8 cellular contexts compared by ENCODE assay signal in genomic region chr11:48063424-48063978, GRCh38.
DNase-seq lines count a peak whose midpoint lies in the region; ATAC-seq and TF ChIP-seq lines count a peak whose summit lies in the region.

No MANE protein-coding gene starts in this region.

- no peaks in the 10 kb centered on the region; the same call in 1 of the 2 replicates for H3K79me2 ChIP-seq in HCT116 (ENCODE audit: insufficient read depth, low read length)

- intact Hi-C loops in HCT116 (cut with micrococcal nuclease) = no loop called here
- intact Hi-C loops in stomach (cut with DNase I; ENCODE audit: low total_unique reads) = no loop called here

- no peaks in the 10 kb centered on the region for H3K36me3 ChIP-seq in HCT116 (ENCODE audit: control insufficient read depth in 1 of 2, insufficient read depth in 2 of 2, low read length in 2 of 2)
- H3K36me3 ChIP-seq in stomach = no peaks in the 10 kb centered on the region

- no TSS peak for BruUV-seq in HCT116 (replicated peaks; lab: Mats Ljungman, UMichigan)

- TF ChIP-seq EP300 in stomach (IDR thresholded peaks at IDR 0.05) = no peak

- H3K9me3 ChIP-seq in HCT116 (ENCODE audit: control insufficient read depth in 1 of 2, insufficient read depth in 1 of 2, low read depth in 1 of 2, low read length in 2 of 2) (no peaks in the 10 kb centered on the region), stomach (no peaks in the 10 kb centered on the region)

- ATAC-seq in HCT116 (peak; percentile 71), GM19023 (IDR thresholded peaks at IDR 0.05; ENCODE audit: unreplicated experiment) (no peak)

- CTCF ChIA-PET in HCT116 (lab: Charles Lee) = no interaction called here

- DNase-seq in HCT116 (ENCODE audit: low read depth, low spot score) (peak; percentile 13), amniotic stem cell (lab: John Stamatoyannopoulos, UW) (peak; percentile 89), kidney glomerular epithelial cell (lab: John Stamatoyannopoulos, UW) (peak; percentile 88), stomach (no peak), DMS79 treated with DMSO at 0.1 percent for 48 hours (lab: John Stamatoyannopoulos, UW) (no peak), cortex of kidney (lab: John Stamatoyannopoulos, UW) (no peak), HPDE6-E6E7 (ENCODE audit: extremely low spot score) (no peak)

- H3K4me3 ChIP-seq in HCT116 (replicated peaks in 1 of 2; ENCODE audit: low read depth in 1 of 2, low read length in 2 of 2) = peak overlapping the region in 1 of 2 experiments; percentile 29; a peak in 2 of 4 replicates
- H3K4me3 ChIP-seq in stomach = no peak overlapping the region

- 7 to 29% (median 21%) methylated on average over 2 of the region's 2 CpGs for WGBS in stomach, 5 donors

- H3K9ac ChIP-seq in HCT116 (ENCODE audit: low read length) = peak overlapping the region; percentile 44

- RAD21 ChIA-PET in HCT116 (lab: Charles Lee; ENCODE audit: low non-redundant PET in 1 of 2, low total read pairs in 2 of 2, uncharacterized antibody in 2 of 2, unreplicated experiment in 2 of 2) = no interaction called here

- H2AFZ ChIP-seq in HCT116 (ENCODE audit: low read depth, low read length, poor library complexity, severe bottlenecking) = no peak overlapping the region

- POLR2A ChIA-PET in HCT116 (lab: Charles Lee) = no interaction called here

- no peaks in the 10 kb centered on the region for H4K20me1 ChIP-seq in HCT116 (ENCODE audit: insufficient read depth)

- no peaks in the 10 kb centered on the region for H3K9me2 ChIP-seq in HCT116 (ENCODE audit: insufficient read depth)

- no peak for TF ChIP-seq CTCF in HCT116 (IDR thresholded peaks at IDR 0.05 in 2 of 3, conservative IDR thresholded peaks at IDR 0.05 in 1 of 3; ENCODE audit: borderline replicate concordance in 1 of 3, insufficient read depth in 1 of 3, low read depth in 2 of 3, low read length in 2 of 3)
- no peak for TF ChIP-seq CTCF in stomach (IDR thresholded peaks at IDR 0.05)

- TF ChIP-seq POLR2A in HCT116 (IDR thresholded peaks at IDR 0.05; ENCODE audit: borderline replicate concordance, extremely low read depth, insufficient read depth, insufficient read length) (no peak), stomach (IDR thresholded peaks at IDR 0.05) (no peak)

- TF ChIP-seq RAD21 in HCT116 (IDR thresholded peaks at IDR 0.05; ENCODE audit: low read depth) = no peak

- H3K27ac ChIP-seq in HCT116 (ENCODE audit: low read depth, low read length) = peak overlapping the region; percentile 57; the same call in 1 of the 2 replicates
- H3K27ac ChIP-seq in stomach = peak overlapping the region in 4 of 5 donors; percentile 58 to 79 (median 75)

- peak overlapping the region; percentile 68 for H3K4me2 ChIP-seq in HCT116 (ENCODE audit: low read length)

- H3K4me1 ChIP-seq in HCT116 (ENCODE audit: control insufficient read depth in 1 of 2, insufficient read depth in 2 of 2, low read length in 2 of 2) (peaks cover 30 to 42% of the 10 kb centered on the region in 2 experiments), stomach (peaks cover 17 to 81% (median 46%) of the 10 kb centered on the region in 4 donors)

- H3K27me3 ChIP-seq in HCT116 (ENCODE audit: insufficient read depth, low read length) (no peaks in the 10 kb centered on the region), stomach (no peaks in the 10 kb centered on the region)

TF ChIP-seq in HCT116, 20 proteins besides CTCF, POLR2A, EP300 and RAD21:
- no peak for TF ChIP-seq POLR2AphosphoS5 (IDR thresholded peaks at IDR 0.05; ENCODE audit: low read depth, low read length)
- TF ChIP-seq SIN3A (IDR thresholded peaks at IDR 0.05; ENCODE audit: low read depth) = no peak
- no peak for TF ChIP-seq EZH2phosphoT487 (IDR thresholded peaks at IDR 0.05; ENCODE audit: borderline replicate concordance)
- TF ChIP-seq EGR1 (IDR thresholded peaks at IDR 0.05; ENCODE audit: low read depth) = no peak
- no peak for TF ChIP-seq EZH2 (IDR thresholded peaks at IDR 0.05)
- TF ChIP-seq CEBPB (IDR thresholded peaks at IDR 0.05; ENCODE audit: low read depth) = no peak
- no peak for TF ChIP-seq FOSL1 (IDR thresholded peaks at IDR 0.05; ENCODE audit: low read depth)
- TF ChIP-seq, protein P1, sequence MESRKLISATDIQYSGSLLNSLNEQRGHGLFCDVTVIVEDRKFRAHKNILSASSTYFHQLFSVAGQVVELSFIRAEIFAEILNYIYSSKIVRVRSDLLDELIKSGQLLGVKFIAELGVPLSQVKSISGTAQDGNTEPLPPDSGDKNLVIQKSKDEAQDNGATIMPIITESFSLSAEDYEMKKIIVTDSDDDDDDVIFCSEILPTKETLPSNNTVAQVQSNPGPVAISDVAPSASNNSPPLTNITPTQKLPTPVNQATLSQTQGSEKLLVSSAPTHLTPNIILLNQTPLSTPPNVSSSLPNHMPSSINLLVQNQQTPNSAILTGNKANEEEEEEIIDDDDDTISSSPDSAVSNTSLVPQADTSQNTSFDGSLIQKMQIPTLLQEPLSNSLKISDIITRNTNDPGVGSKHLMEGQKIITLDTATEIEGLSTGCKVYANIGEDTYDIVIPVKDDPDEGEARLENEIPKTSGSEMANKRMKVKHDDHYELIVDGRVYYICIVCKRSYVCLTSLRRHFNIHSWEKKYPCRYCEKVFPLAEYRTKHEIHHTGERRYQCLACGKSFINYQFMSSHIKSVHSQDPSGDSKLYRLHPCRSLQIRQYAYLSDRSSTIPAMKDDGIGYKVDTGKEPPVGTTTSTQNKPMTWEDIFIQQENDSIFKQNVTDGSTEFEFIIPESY (IDR thresholded peaks at IDR 0.05; ENCODE audit: extremely low read depth, insufficient replicate concordance, low read length) = no peak
- TF ChIP-seq ELF1 (IDR thresholded peaks at IDR 0.05; ENCODE audit: borderline replicate concordance, low read depth) = no peak
- no peak for TF ChIP-seq CBX3 (IDR thresholded peaks at IDR 0.05; ENCODE audit: low read depth)
TF ChIP-seq in HCT116: peak in this region for 0.

Comparison
In these comparisons a context has a peak if more than half of its experiments do, and no peak if none do; other contexts are left out.
1. DNase-seq: peak in HCT116 (single experiment), amniotic stem cell (single experiment) and kidney glomerular epithelial cell (single experiment); none in stomach (single experiment), DMS79 treated with DMSO at 0.1 percent for 48 hours (single experiment), cortex of kidney (single experiment) and HPDE6-E6E7 (single experiment).